In genomic region chr2:43219383-43220228, GRCh38 we compare ENCODE assay signal across 8 cellular contexts. TPM values are rescaled to one million over a fixed set of nuclear protein-coding genes. Genes with fewer than 3 reads are reported as not detected.
DNase-seq lines count a peak whose midpoint lies in the region; ATAC-seq and TF ChIP-seq lines count a peak whose summit lies in the region.

No MANE protein-coding gene starts in this region.

- H3K27ac ChIP-seq in OCI-LY3 (ENCODE audit: low read length) (peak overlapping the region; percentile 92), epithelial cell of prostate (peak overlapping the region; percentile 98)

- H4K20me1 ChIP-seq in OCI-LY3 (ENCODE audit: insufficient read depth, low read length) = peaks cover 24% of the 10 kb centered on the region

- H3K4me1 ChIP-seq in BE2C = peaks cover 10% of the 10 kb centered on the region
- peaks cover 65% of the 10 kb centered on the region for H3K4me1 ChIP-seq in OCI-LY3 (ENCODE audit: low read length)

- peak; percentile 72 for TF ChIP-seq POLR2A in GM19099 (IDR thresholded peaks at IDR 0.05; ENCODE audit: extremely low read depth, insufficient read length, low read depth)

- TF ChIP-seq CTCF in BE2C (IDR thresholded peaks at IDR 0.05; ENCODE audit: low read depth, low read length) = peak; percentile 14; the same call in 1 of the 2 replicates
- peak; percentile 27; the same call in 1 of the 2 replicates for TF ChIP-seq CTCF in OCI-LY3 (IDR thresholded peaks at IDR 0.05; ENCODE audit: low read depth, low read length)

- H3K36me3 ChIP-seq in BE2C = peaks cover 9% of the 10 kb centered on the region
- peaks cover 20% of the 10 kb centered on the region for H3K36me3 ChIP-seq in OCI-LY3 (replicated peaks; ENCODE audit: low read depth, low read length)

- H3K4me3 ChIP-seq in BE2C (ENCODE audit: low read depth, low read length) = peak overlapping the region; percentile 58
- H3K4me3 ChIP-seq in OCI-LY3 (ENCODE audit: low read length) = peak overlapping the region; percentile 79

- H3K9me3 ChIP-seq in BE2C (no peaks in the 10 kb centered on the region), OCI-LY3 (ENCODE audit: insufficient read depth, low read length) (no peaks in the 10 kb centered on the region)

- peaks cover 52% of the 10 kb centered on the region for H3K79me2 ChIP-seq in OCI-LY3 (ENCODE audit: low read length)

- DNase-seq in BE2C (peak; percentile 88), activated T-cell treated with anti-CD3 and anti-CD28 coated beads for 1 hour (ENCODE audit: low read depth) (peak; percentile 55), epithelial cell of prostate (ENCODE audit: low read depth, low spot score) (no peak), mucosa of gallbladder (ENCODE audit: low spot score) (peak; percentile 89)
- DNase-seq in stimulated activated CD8-positive, alpha-beta memory T cell treated with anti-CD3 and anti-CD28 coated beads, Interleukin-7, amount 100 ng/mL, for 24 hours (ENCODE audit: low read depth) = peak; percentile 47

- peak; percentile 57 for ATAC-seq in HG03342 (IDR thresholded peaks at IDR 0.05; ENCODE audit: unreplicated experiment)

- H3K27me3 ChIP-seq in BE2C = no peaks in the 10 kb centered on the region
- H3K27me3 ChIP-seq in OCI-LY3 (ENCODE audit: low read depth, low read length) = no peaks in the 10 kb centered on the region

- H3K9ac ChIP-seq in OCI-LY3 (ENCODE audit: low read length) = peak overlapping the region; percentile 85

- H2AFZ ChIP-seq in OCI-LY3 (ENCODE audit: low read depth, low read length) = peak overlapping the region; percentile 84

- H3K4me2 ChIP-seq in OCI-LY3 (ENCODE audit: low read length) = peak overlapping the region; percentile 97

RNA-seq across cellular contexts. Expression of gene ZFP36L2, which starts 6.8 kb away (rescaled TPM):
- 17.9 TPM for polyA plus RNA-seq in BE2C (2012; ENCODE audit: insufficient read depth, insufficient read length, low read depth)
- total RNA-seq in mucosa of gallbladder = 209 TPM
